In the genomic region with DNA sequence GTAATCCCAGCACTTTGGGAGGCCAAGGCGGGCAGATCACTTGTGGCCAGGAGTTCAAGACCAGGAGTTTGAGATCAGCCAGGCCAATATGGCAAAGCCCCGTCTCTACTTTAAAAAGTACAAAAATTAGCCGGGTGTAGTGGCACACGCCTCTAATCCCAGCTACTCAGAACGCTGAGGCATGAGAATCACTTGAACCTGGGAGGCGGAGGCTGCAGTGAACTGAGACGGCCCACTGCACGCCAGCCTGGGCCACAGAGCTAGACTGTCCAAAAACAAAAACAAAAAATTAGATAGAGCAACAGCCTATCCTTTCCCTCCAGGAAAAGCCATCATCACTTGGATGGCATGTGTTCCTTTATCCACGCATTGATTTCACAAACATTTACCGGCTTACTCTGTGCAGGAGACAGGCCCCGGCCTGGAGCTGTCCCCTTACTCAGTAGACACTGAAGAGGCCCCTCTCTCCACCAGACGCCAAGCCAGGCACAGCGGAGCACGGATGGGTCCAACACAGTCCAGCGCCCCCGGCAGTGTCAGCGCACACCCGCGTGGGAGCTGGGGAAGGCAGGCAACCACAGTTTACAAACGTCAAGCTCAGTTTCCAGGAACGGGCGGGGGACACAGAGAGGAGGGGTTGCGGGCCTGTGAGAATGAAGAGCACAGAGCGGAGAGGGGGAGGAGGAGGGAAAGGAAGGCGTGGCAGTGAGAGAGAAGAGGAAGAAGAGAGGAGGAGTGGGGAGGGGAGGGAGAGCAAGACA, we compare ENCODE assay signal across 8 cellular contexts. TPM values are rescaled to one million over a fixed set of nuclear protein-coding genes. Genes with fewer than 3 reads are reported as not detected.
DNase-seq lines count a peak whose midpoint lies in the region; ATAC-seq and TF ChIP-seq lines count a peak whose summit lies in the region.

No MANE protein-coding gene starts in this region.

- H3K4me3 ChIP-seq in right atrium auricular region: peak overlapping the region in 1 of 2 donors; percentile 38

- no peaks in the 10 kb centered on the region for H3K9me3 ChIP-seq in right atrium auricular region

- intact Hi-C loops in Right ventricle myocardium superior (cut with DNase I): no loop called here

- TF ChIP-seq CTCF in right atrium auricular region (IDR thresholded peaks at IDR 0.05): no peak

- H3K27me3 ChIP-seq in right atrium auricular region: no peaks in the 10 kb centered on the region

- DNase-seq in Right ventricle myocardium superior (peak; percentile 59), right atrium auricular region (ENCODE audit: low spot score) (no peak), kidney glomerular epithelial cell (lab: John Stamatoyannopoulos, UW) (peak; percentile 14), NCI-H1694 treated with DMSO at 0.1 percent for 48 hours (lab: John Stamatoyannopoulos, UW) (no peak), cerebellum (ENCODE audit: low spot score) (no peak)
- peak; percentile 25 for DNase-seq in activated T-helper 9 cell treated with anti-CD3 and anti-CD28 coated beads, Interleukin-2, amount 50 U/mL, for 16 hours (ENCODE audit: low read depth)
- peak; percentile 25 for DNase-seq in stimulated activated CD8-positive, alpha-beta memory T cell treated with anti-CD3 and anti-CD28 coated beads, Interleukin-15, amount 100 ng/mL, for 1 hour (ENCODE audit: low read depth)

- ATAC-seq in Right ventricle myocardium superior (ENCODE audit: poor library complexity): peak; percentile 67
- no peak for ATAC-seq in HG02870 (IDR thresholded peaks at IDR 0.05; ENCODE audit: unreplicated experiment)

- no peaks in the 10 kb centered on the region for H3K36me3 ChIP-seq in right atrium auricular region

- peaks cover 0 to 23% of the 10 kb centered on the region in 2 donors for H3K4me1 ChIP-seq in right atrium auricular region

- H3K27ac ChIP-seq in right atrium auricular region: no peak overlapping the region

RNA-seq across cellular contexts. Expression of gene GP5, which starts 3.1 kb away (rescaled TPM):
- total RNA-seq in Right ventricle myocardium superior: not detected
- under 1 TPM in 1 of 2 donors, not detected in 1; 0.08 TPM for total RNA-seq in right atrium auricular region
- 0.09 TPM for total RNA-seq in cerebellum

RNA-seq across cellular contexts. Expression of gene LRRC15, which starts 26.4 kb away (rescaled TPM):
- total RNA-seq in Right ventricle myocardium superior (0.16 TPM), right atrium auricular region (under 1 TPM; 0.07 to 0.08 TPM), cerebellum (not detected)

RNA-seq across cellular contexts. Expression of gene CPN2, which starts 44.8 kb away (rescaled TPM):
- total RNA-seq in Right ventricle myocardium superior: 2.4 TPM
- not detected for total RNA-seq in right atrium auricular region
- not detected for total RNA-seq in cerebellum

Comparison
In these comparisons a context has a peak if more than half of its experiments do, and no peak if none do; other contexts are left out.
1. DNase-seq: peak in Right ventricle myocardium superior (single experiment), activated T-helper 9 cell treated with anti-CD3 and anti-CD28 coated beads, Interleukin-2, amount 50 U/mL, for 16 hours (single experiment), kidney glomerular epithelial cell (single experiment) and stimulated activated CD8-positive, alpha-beta memory T cell treated with anti-CD3 and anti-CD28 coated beads, Interleukin-15, amount 100 ng/mL, for 1 hour (single experiment); none in right atrium auricular region (single experiment), NCI-H1694 treated with DMSO at 0.1 percent for 48 hours (single experiment) and cerebellum (single experiment).